15 cellular contexts compared by ENCODE assay signal in genomic region chr15:28896944-28897343, GRCh38. TPM values are rescaled to one million over a fixed set of nuclear protein-coding genes. Genes with fewer than 3 reads are reported as not detected.
DNase-seq lines count a peak whose midpoint lies in the region; ATAC-seq and TF ChIP-seq lines count a peak whose summit lies in the region.
"Had no signal": no experiment of that assay in that cellular context is flagged by ENCODE, and none has a peak within 500 bp of the region (broad histone marks: within the 10 kb centered on the region; RNA-seq: fewer than 3 reads in every experiment).

No MANE protein-coding gene starts in this region.

- CTCF ChIA-PET in MCF 10A (lab: Yijun Ruan, JAX) = interaction anchor here (0.7 kb wide), 1 partner anchor 50 kb away, joined by 5 read pairs; no protein-coding TSS in a partner anchor

- no peaks in the 10 kb centered on the region for H3K27me3 ChIP-seq in adipocyte (replicated peaks; ENCODE audit: control insufficient read depth, insufficient read depth, low read length)
- H3K27me3 ChIP-seq: upper lobe of left lung had no signal

- H3K36me3 ChIP-seq in adipocyte (ENCODE audit: control insufficient read depth, insufficient read depth, low read length, severe bottlenecking) = no peaks in the 10 kb centered on the region
- H3K36me3 ChIP-seq: upper lobe of left lung had no signal

- no peaks in the 10 kb centered on the region for H3K4me1 ChIP-seq in adipocyte (ENCODE audit: control insufficient read depth, insufficient read depth, low read length)
- H3K4me1 ChIP-seq: parathyroid adenoma, upper lobe of left lung had no signal

- H3K36me3 Mint-ChIP-seq in MCF 10A (ENCODE audit: insufficient read depth, unreplicated experiment) = no peaks in the 10 kb centered on the region

- peaks cover 7% of the 10 kb centered on the region for H3K4me1 Mint-ChIP-seq in MCF 10A (ENCODE audit: insufficient read depth, unreplicated experiment)

- ATAC-seq in GM21423 (IDR thresholded peaks at IDR 0.05; ENCODE audit: unreplicated experiment) (no peak), GM21528 (IDR thresholded peaks at IDR 0.05; ENCODE audit: low FRiP score, unreplicated experiment) (no peak), GM21381 (IDR thresholded peaks at IDR 0.05; ENCODE audit: unreplicated experiment) (no peak)
- ATAC-seq: activated CD4-positive, CD25-positive, alpha-beta regulatory T cell treated with anti-CD3 and anti-CD28 coated beads, Interleukin-2, amount 50 U/mL, for 24 hours; Panc1 had no signal

- peak; percentile 91 for DNase-seq in A172 (ENCODE audit: low spot score)
- DNase-seq in HCEC 1CT = peak; percentile 88
- DNase-seq in adipocyte (ENCODE audit: low read depth) = peak; percentile 71
- peak; percentile 57 for DNase-seq in fibroblast of the conjunctiva (ENCODE audit: low read depth)
- DNase-seq in MCF 10A (ENCODE audit: unreplicated experiment) = no peak
- DNase-seq: activated effector memory CD4-positive, alpha-beta T cell treated with Interleukin-2 at 50 U/mL for 16 hours; C1 segment of cervical spinal cord; NCI-H2029; upper lobe of left lung had no signal

- BruUV-seq in MCF 10A (replicated peaks; lab: Mats Ljungman, UMichigan) = no TSS peak

- no peak overlapping the region for H3K4me3 Mint-ChIP-seq in MCF 10A (ENCODE audit: unreplicated experiment)

- H3K9me3 Mint-ChIP-seq in MCF 10A (ENCODE audit: unreplicated experiment) = no peaks in the 10 kb centered on the region

- no peaks in the 10 kb centered on the region for H3K9me3 ChIP-seq in adipocyte (ENCODE audit: control insufficient read depth, low read length)
- H3K9me3 ChIP-seq: upper lobe of left lung had no signal

- H3K27ac Mint-ChIP-seq in MCF 10A (ENCODE audit: low read depth, unreplicated experiment) = no peak overlapping the region

- POLR2A ChIA-PET in MCF 10A (lab: Yijun Ruan, JAX) = no interaction called here

- no peak for TF ChIP-seq CTCF in MCF 10A (IDR thresholded peaks at IDR 0.05; ENCODE audit: unreplicated experiment)

- no peak overlapping the region for H3K9ac ChIP-seq in adipocyte (ENCODE audit: low read length)
- H3K9ac ChIP-seq: parathyroid adenoma had no signal

- intact Hi-C loops in MCF 10A (cut with micrococcal nuclease) = no loop called here

- H3K4me3 ChIP-seq in adipocyte (ENCODE audit: low read length) = no peak overlapping the region
- H3K4me3 ChIP-seq: upper lobe of left lung had no signal

- no peaks in the 10 kb centered on the region for H3K27me3 Mint-ChIP-seq in MCF 10A (ENCODE audit: insufficient read depth, unreplicated experiment)

RNA-seq across cellular contexts. Expression of gene APBA2, which starts 11.2 kb away (rescaled TPM):
- 25.7 and 34.8 TPM in 2 replicates for total RNA-seq in A172 (2014; rRNA removed; shearing (Covaris generic))
- not detected in 2 replicates for total RNA-seq in MCF 10A (2022)

RNA-seq across cellular contexts. Expression of gene GOLGA6L7, which starts 48.5 kb away (rescaled TPM):
- total RNA-seq in A172 (2014; rRNA removed; shearing (Covaris generic)) = not detected in 2 replicates
- total RNA-seq in MCF 10A (2022) = not detected in 2 replicates
- total RNA-seq: upper lobe of left lung had no signal

Comparison
In these comparisons a context has a peak if more than half of its experiments do, and no peak if none do; other contexts are left out.
1. RNA of gene APBA2, which starts 11.2 kb away (total RNA-seq): 25.7 to 34.8 TPM in A172; not detected in MCF 10A; every median in the first group is over 10 times any median in the second.